In the genomic region with DNA sequence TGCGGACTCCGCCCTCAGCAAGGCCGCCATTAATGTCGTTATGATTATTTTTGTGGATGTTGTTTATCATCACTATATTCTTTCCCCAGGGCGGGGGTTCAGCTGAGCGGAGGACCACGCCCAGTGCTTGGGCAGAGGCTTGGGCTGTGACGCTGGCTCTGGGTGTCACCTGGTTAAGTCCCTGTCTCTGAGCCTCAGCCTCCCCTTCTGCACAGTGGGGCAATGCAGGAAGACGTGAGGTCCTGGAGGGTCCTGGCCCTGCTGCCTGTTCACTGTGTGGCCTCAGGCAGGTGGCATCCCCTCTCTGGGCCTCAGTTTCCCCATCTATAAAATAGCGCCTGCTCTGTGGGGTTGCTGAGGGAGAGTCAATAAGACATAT, we compare ENCODE assay signal across 14 cellular contexts. TPM values are rescaled to one million over a fixed set of nuclear protein-coding genes. Genes with fewer than 3 reads are reported as not detected.
DNase-seq lines count a peak whose midpoint lies in the region; ATAC-seq, FAIRE-seq and TF ChIP-seq lines count a peak whose summit lies in the region.
"Had no signal": no experiment of that assay in that cellular context is flagged by ENCODE, and none has a peak within 500 bp of the region (broad histone marks: within the 10 kb centered on the region; RNA-seq: fewer than 3 reads in every experiment).

No MANE protein-coding gene starts in this region.

- H3K4me1 Mint-ChIP-seq in activated T-cell treated with anti-CD3 and anti-CD28 coated beads, Interleukin-2, amount 50 U/mL, for 4 hours (ENCODE audit: low read depth), result no peaks in the 10 kb centered on the region

- in situ Hi-C loops in HepG2 (cut with HindIII; ENCODE audit: extremely low pct_ligation_motif_present, low pct_unique_long_range_greater_than_20kb), result no loop called here

- no TSS peak for BruUV-seq in HepG2 (replicated peaks; lab: Mats Ljungman, UMichigan)

- no peaks in the 10 kb centered on the region for H3K36me3 ChIP-seq in H7 (replicated peaks; ENCODE audit: control insufficient read depth, insufficient read depth, low read length)
- H3K36me3 ChIP-seq in H1 (ENCODE audit: control insufficient read depth in 2 of 4, insufficient read depth in 4 of 4, low read length in 3 of 4), result no peaks in the 10 kb centered on the region
- H3K36me3 ChIP-seq in HepG2 (replicated peaks in 1 of 2; ENCODE audit: control insufficient read depth in 1 of 2, insufficient read depth in 2 of 2, low read length in 2 of 2), result no peaks in the 10 kb centered on the region; a peak in 1 of 5 replicates
- H3K36me3 ChIP-seq in skeletal muscle tissue (ENCODE audit: control insufficient read depth in 3 of 3, insufficient read depth in 3 of 3, low read length in 3 of 3), result peaks cover 2 to 4% (median 4%) of the 10 kb centered on the region in 3 donors

- H4K8ac ChIP-seq in H1 (ENCODE audit: extremely low read depth, insufficient read depth, low read length), result no peak overlapping the region; the same call in 1 of the 2 replicates

- ATAC-seq in HepG2 (no peak), HG03342 (IDR thresholded peaks at IDR 0.05; ENCODE audit: unreplicated experiment) (no peak)
- ATAC-seq in activated T-cell treated with anti-CD3 and anti-CD28 coated beads, Interleukin-2, amount 50 U/mL, for 4 hours, result no peak
- ATAC-seq: effector memory CD8-positive, alpha-beta T cell had no signal

- H2BK5ac ChIP-seq in H1 (ENCODE audit: low read depth, low read length), result no peak overlapping the region

- H3K9me3 ChIP-seq in H1 (ENCODE audit: insufficient read depth in 2 of 2, low read depth in 1 of 2, low read length in 1 of 2) (no peaks in the 10 kb centered on the region), HepG2 (ENCODE audit: low read length) (no peaks in the 10 kb centered on the region), skeletal muscle tissue (ENCODE audit: control insufficient read depth in 3 of 3, low read length in 3 of 3) (no peaks in the 10 kb centered on the region)

- H3K27me3 Mint-ChIP-seq in activated T-cell treated with anti-CD3 and anti-CD28 coated beads, Interleukin-2, amount 50 U/mL, for 4 hours (ENCODE audit: low read depth), result no peaks in the 10 kb centered on the region
- H3K27me3 Mint-ChIP-seq: activated T-cell treated with anti-CD3 and anti-CD28 coated beads, Interleukin-2, amount 50 U/mL, for 24 hours; effector memory CD8-positive, alpha-beta T cell had no signal

- H4K91ac ChIP-seq in H1 (replicated peaks; ENCODE audit: insufficient read length, low read length), result no peak overlapping the region

- no peak overlapping the region for H4K5ac ChIP-seq in H1 (ENCODE audit: insufficient read length, low read depth, low read length)

- H2AK5ac ChIP-seq in H1 (ENCODE audit: low read depth, low read length), result no peak overlapping the region

- POLR2A ChIA-PET in H1 (lab: Charles Lee; ENCODE audit: partially characterized antibody), result interaction anchor here (0.6 to 1.3 kb wide), 3 partner anchors 9 to 81 kb away, joined by 3 read pairs; no protein-coding TSS in a partner anchor
- POLR2A ChIA-PET in HepG2 (lab: Yijun Ruan, JAX), result interaction anchor here (0.9 to 2.8 kb wide), 4 partner anchors 9 to 81 kb away, joined by 4 to 10 read pairs (median 6); a partner anchor contains a TSS

- no peak overlapping the region for H3K4me3 Mint-ChIP-seq in activated T-cell treated with anti-CD3 and anti-CD28 coated beads, Interleukin-2, amount 50 U/mL, for 4 hours
- H3K4me3 Mint-ChIP-seq: activated T-cell treated with anti-CD3 and anti-CD28 coated beads, Interleukin-2, amount 50 U/mL, for 24 hours; effector memory CD8-positive, alpha-beta T cell had no signal

- TF ChIP-seq POLR2A in H1 (IDR thresholded peaks at IDR 0.05; ENCODE audit: control extremely low read depth in 1 of 2, low read depth in 2 of 2, low read length in 2 of 2) (no peak), HepG2 (IDR thresholded peaks at IDR 0.05; ENCODE audit: insufficient read depth in 1 of 2, low read depth in 2 of 2, low read length in 2 of 2) (no peak)

- H3K9ac ChIP-seq in H1 (replicated peaks in 1 of 4; ENCODE audit: extremely low read depth in 1 of 4, low read depth in 3 of 4, low read length in 3 of 4) (no peak overlapping the region), HepG2 (ENCODE audit: insufficient read depth, low read depth, low read length) (no peak overlapping the region), skeletal muscle tissue (ENCODE audit: low read depth in 1 of 3, low read length in 3 of 3) (peak overlapping the region; percentile 20 to 92 (median 76))

- H3K4me3 ChIP-seq in H7 (ENCODE audit: insufficient read depth, low read depth, low read length), result peak overlapping the region; percentile 5; the same call in 1 of the 2 replicates
- H3K4me3 ChIP-seq in H1 (ENCODE audit: extremely low read depth in 1 of 4, insufficient read depth in 2 of 4, low read depth in 3 of 4, low read length in 4 of 4), result no peak overlapping the region
- H3K4me3 ChIP-seq in HepG2 (replicated peaks in 1 of 3; ENCODE audit: insufficient read depth in 1 of 3, low read depth in 2 of 3, low read length in 3 of 3), result 0 out of 6 replicates have a peak overlapping the region, but pooled peaks of 1 of the 3 experiments have one; percentile 37
- peak overlapping the region in 2 of 3 donors; percentile 54 to 62 for H3K4me3 ChIP-seq in skeletal muscle tissue (ENCODE audit: low read length in 3 of 3)

- WGBS in H1 (ENCODE audit: extremely low coverage in 1 of 2, insufficient coverage in 1 of 2, insufficient read length in 1 of 2, insufficient replicate concordance in 2 of 2, low coverage in 1 of 2, low lambda C conversion rate in 2 of 2, missing lambda C conversion rate in 1 of 2), 2 experiments, result 52% methylated on average over 10 of the region's 10 CpGs; no CpG with 5 or more reads in 1 of the 2 experiments
- WGBS in HepG2 (ENCODE audit: low lambda C conversion rate), result 64% methylated on average over 8 of the region's 10 CpGs

- no peak overlapping the region for H3K18ac ChIP-seq in H1 (ENCODE audit: extremely low read depth, low read length)

- no peaks in the 10 kb centered on the region for H3K79me1 ChIP-seq in H1 (ENCODE audit: low read depth, low read length)

- peak overlapping the region; percentile 61; the same call in 1 of the 2 replicates for H2BK15ac ChIP-seq in H1 (ENCODE audit: low read length)

- H3K23ac ChIP-seq in H1 (ENCODE audit: insufficient read length), result no peak overlapping the region

- H4K20me1 ChIP-seq in H1 (replicated peaks in 1 of 2; ENCODE audit: control insufficient read depth in 1 of 2, insufficient read depth in 2 of 2, low read length in 2 of 2) (no peaks in the 10 kb centered on the region), HepG2 (ENCODE audit: insufficient read depth, low read length) (no peaks in the 10 kb centered on the region)

- H3K56ac ChIP-seq in H1 (replicated peaks; ENCODE audit: insufficient read length, low read depth, low read length), result no peak overlapping the region

- no peak overlapping the region for H3K14ac ChIP-seq in H1 (ENCODE audit: insufficient read length)

- CTCF ChIA-PET in H1 (lab: Charles Lee; ENCODE audit: partially characterized antibody) (interaction anchor here (1.1 to 1.3 kb wide), 3 partner anchors 31 to 59 kb away, joined by 3 to 5 read pairs (median 4); no protein-coding TSS in a partner anchor), HepG2 (lab: Yijun Ruan, JAX; ENCODE audit: low intra/inter-chr PET ratio, low total read pairs) (no interaction called here)

- no peak for TF ChIP-seq CTCF in H1 (IDR thresholded peaks at IDR 0.05; ENCODE audit: control extremely low read depth in 1 of 3, insufficient read depth in 1 of 3, low read depth in 1 of 3, low read length in 3 of 3)
- no peak for TF ChIP-seq CTCF in HepG2 (CRISPR knock-in tag; IDR thresholded peaks at IDR 0.05)

- no peak for TF ChIP-seq RAD21 in H1 (IDR thresholded peaks at IDR 0.05 in 1 of 2, conservative IDR thresholded peaks at IDR 0.05 in 1 of 2; ENCODE audit: low read depth in 2 of 2, low read length in 2 of 2)
- 0 out of 2 replicates have a peak, but pooled peaks have one; percentile 13 for TF ChIP-seq RAD21 in HepG2 (CRISPR knock-in tag; IDR thresholded peaks at IDR 0.05)

- TF ChIP-seq EP300 in H1 (IDR thresholded peaks at IDR 0.05; ENCODE audit: borderline replicate concordance in 1 of 2, low read depth in 2 of 2, low read length in 2 of 2) (no peak), HepG2 (IDR thresholded peaks at IDR 0.05; ENCODE audit: low read depth in 2 of 2, low read length in 2 of 2) (no peak), HepG2 (CRISPR knock-in tag; IDR thresholded peaks at IDR 0.05; ENCODE audit: borderline replicate concordance) (0 out of 2 replicates have a peak, but pooled peaks have one; percentile 5)

- H3K27me3 ChIP-seq in H7 (ENCODE audit: control insufficient read depth, insufficient read depth, low read length) (no peaks in the 10 kb centered on the region; the same call in 1 of the 2 replicates), H1 (replicated peaks in 1 of 4; ENCODE audit: control insufficient read depth in 3 of 4, extremely low read depth in 1 of 4, insufficient read depth in 3 of 4, low read length in 3 of 4) (peaks cover 0 to 5% (median 2%) of the 10 kb centered on the region in 4 experiments; a peak in 3 of 7 replicates), HepG2 (ENCODE audit: control insufficient read depth in 1 of 2, insufficient read depth in 2 of 2, low read length in 2 of 2) (no peaks in the 10 kb centered on the region), skeletal muscle tissue (ENCODE audit: control insufficient read depth in 3 of 3, insufficient read depth in 3 of 3, low read length in 3 of 3) (no peaks in the 10 kb centered on the region)

- H3K23me2 ChIP-seq in H1 (ENCODE audit: low read depth, low read length), result no peaks in the 10 kb centered on the region

- no peak for FAIRE-seq in H1 (lab: Jason Lieb, UNC)
- no peak for FAIRE-seq in HepG2 (lab: Jason Lieb, UNC)
- FAIRE-seq: D721Med had no signal

- H2BK12ac ChIP-seq in H1 (ENCODE audit: low read depth, low read length), result 0 out of 2 replicates have a peak overlapping the region, but pooled peaks have one; percentile 50

- peaks cover 4% of the 10 kb centered on the region for H3K36me3 Mint-ChIP-seq in activated T-cell treated with anti-CD3 and anti-CD28 coated beads, Interleukin-2, amount 50 U/mL, for 4 hours (ENCODE audit: insufficient read depth)

- H2AFZ ChIP-seq in H1 (ENCODE audit: low read length) (no peak overlapping the region), HepG2 (ENCODE audit: low read length) (no peak overlapping the region)

- H3K27ac ChIP-seq in H1 (ENCODE audit: low read depth, low read length) (no peak overlapping the region), HepG2 (ENCODE audit: extremely low read length, insufficient read depth, low read length) (peak overlapping the region; percentile 89), skeletal muscle tissue (ENCODE audit: low read depth, low read length) (peak overlapping the region; percentile 85)

- H3K9me3 Mint-ChIP-seq in activated T-cell treated with anti-CD3 and anti-CD28 coated beads, Interleukin-2, amount 50 U/mL, for 4 hours, result no peaks in the 10 kb centered on the region
- H3K9me3 Mint-ChIP-seq: activated T-cell treated with anti-CD3 and anti-CD28 coated beads, Interleukin-2, amount 50 U/mL, for 24 hours; effector memory CD8-positive, alpha-beta T cell had no signal

- intact Hi-C loops in HepG2 (cut with micrococcal nuclease; ENCODE audit: unreplicated experiment), result no loop called here

- H3K79me2 ChIP-seq in H1 (ENCODE audit: control insufficient read depth in 1 of 2, insufficient read depth in 2 of 2, low read length in 2 of 2) (no peaks in the 10 kb centered on the region), HepG2 (ENCODE audit: insufficient read depth, low read length) (peaks cover 3% of the 10 kb centered on the region)

- H3K4me2 ChIP-seq in H1 (ENCODE audit: insufficient read depth in 1 of 2, low read depth in 2 of 2, low read length in 2 of 2) (peak overlapping the region in 1 of 2 experiments; percentile 16; a peak in 1 of 4 replicates), HepG2 (ENCODE audit: low read depth, low read length) (peak overlapping the region; percentile 55; the same call in 1 of the 2 replicates)

- H3K4me1 ChIP-seq in H1 (replicated peaks in 1 of 4; ENCODE audit: control insufficient read depth in 3 of 4, insufficient read depth in 4 of 4, low read length in 3 of 4), result peaks cover 0 to 14% (median 5%) of the 10 kb centered on the region in 4 experiments; a peak in 5 of 7 replicates
- peaks cover 54% of the 10 kb centered on the region for H3K4me1 ChIP-seq in HepG2 (ENCODE audit: insufficient read depth, low read length)
- H3K4me1 ChIP-seq in skeletal muscle tissue (ENCODE audit: control insufficient read depth in 3 of 3, insufficient read depth in 3 of 3, low read length in 3 of 3), result peaks cover 49 to 62% (median 60%) of the 10 kb centered on the region in 3 donors

- no peak overlapping the region for H2BK20ac ChIP-seq in H1 (ENCODE audit: low read length)

- no peak overlapping the region for H2BK120ac ChIP-seq in H1 (replicated peaks; ENCODE audit: low read depth, low read length)

- no peak overlapping the region for H3K4ac ChIP-seq in H1 (replicated peaks; ENCODE audit: insufficient read length, low read depth, low read length)

- DNase-seq in H7 (peak; percentile 52), H1 (ENCODE audit: low read depth in 1 of 2, low spot score in 2 of 2) (no peak), HepG2 (ENCODE audit: low spot score) (no peak)
- DNase-seq in activated T-cell treated with anti-CD3 and anti-CD28 coated beads, Interleukin-2, amount 50 U/mL, for 4 hours, result no peak
- DNase-seq in activated CD8-positive, alpha-beta memory T cell treated with anti-CD3 and anti-CD28 coated beads, Interleukin-2, amount 50 U/mL, for 4 hours, result no peak
- no peak for DNase-seq in activated effector memory CD4-positive, alpha-beta T cell treated with Interleukin-2 at 50 U/mL for 16 hours
- DNase-seq: activated CD4-positive, CD25-positive, alpha-beta regulatory T cell; activated T-cell treated with anti-CD3 and anti-CD28 coated beads, Interleukin-2, amount 50 U/mL, for 24 hours; amniotic stem cell; effector memory CD8-positive, alpha-beta T cell; trophoblast cell had no signal

RNA-seq across cellular contexts. Expression of a gene that starts 32.5 kb away (rescaled TPM):
- total RNA-seq in H7 (2014; rRNA removed; shearing (Covaris generic)), result 1.7 and 2.2 TPM in 2 replicates
- total RNA-seq in H1 (2021; fragmentation: NEBNext Ultra II Directional; extraction: Animal tissue kit (Norgen Biotek cat#: 25700)), result 2.6 and 3.2 TPM in 2 replicates
- polyA plus RNA-seq in H1 (2011; rRNA removed), result 0.56 and 0.82 TPM in 2 replicates
- 0.35 TPM for polyA plus RNA-seq in H1 (2011; cell fraction: cytosol; rRNA removed)
- 0.88 TPM for polyA plus RNA-seq in H1 (2011; cell fraction: nucleus; rRNA removed)
- polyA plus RNA-seq in H1 (2012, experiment 1 of 2), result 2.1 to 4.3 TPM (median 3.5 TPM) in 4 replicates
- polyA plus RNA-seq in H1 (2012, experiment 2 of 2), result 2.9 TPM
- 6.0 TPM for polyA plus RNA-seq in H1 (2013, experiment 1 of 2)
- 5.3 TPM for polyA plus RNA-seq in H1 (2013, experiment 2 of 2)
- polyA minus RNA-seq in H1 (2011; rRNA and poly(A)+ RNA removed), result 0.34 and 0.41 TPM in 2 replicates
- 1.2 TPM for polyA minus RNA-seq in H1 (2011; cell fraction: cytosol; rRNA and poly(A)+ RNA removed)
- 1.6 TPM for polyA minus RNA-seq in H1 (2011; cell fraction: nucleus; rRNA and poly(A)+ RNA removed)
- 2.5 and 2.9 TPM in 2 replicates for total RNA-seq in HepG2 (2016; rRNA removed; fragmentation: Illumina TruSeq; extraction: Trizol)
- total RNA-seq in HepG2 (2016; cell fraction: cytosol; rRNA removed; fragmentation: Illumina TruSeq; extraction: Trizol; ENCODE audit: low read depth), result 2.9 and 3.0 TPM in 2 replicates
- 3.0 and 3.2 TPM in 2 replicates for total RNA-seq in HepG2 (2016; cell fraction: insoluble cytoplasmic fraction; rRNA removed; fragmentation: Illumina TruSeq; extraction: Trizol)
- total RNA-seq in HepG2 (2016; cell fraction: membrane; rRNA removed; fragmentation: Illumina TruSeq; extraction: Trizol), result 2.5 and 2.9 TPM in 2 replicates
- total RNA-seq in HepG2 (2016; cell fraction: nucleus; rRNA removed; fragmentation: Illumina TruSeq; extraction: Trizol), result 3.8 and 5.6 TPM in 2 replicates
- 1.3 and 1.6 TPM in 2 replicates for polyA plus RNA-seq in HepG2 (2011; rRNA removed)
- 0.71 and 0.79 TPM in 2 replicates for polyA plus RNA-seq in HepG2 (2011; cell fraction: cytosol; rRNA removed)
- polyA plus RNA-seq in HepG2 (2011; cell fraction: nucleus; rRNA removed), result 5.1 and 8.1 TPM in 2 replicates
- polyA plus RNA-seq in HepG2 (2012), result 5.9 and 8.4 TPM in 2 replicates
- polyA plus RNA-seq in HepG2 (2016; cell fraction: cytosol; fragmentation: Illumina TruSeq; extraction: Trizol; ENCODE audit: low read depth), result 1.1 and 1.4 TPM in 2 replicates
- 8.2 and 9.6 TPM in 2 replicates for polyA plus RNA-seq in HepG2 (2016; cell fraction: insoluble cytoplasmic fraction; fragmentation: Illumina TruSeq; extraction: Trizol; ENCODE audit: low read depth)
- polyA plus RNA-seq in HepG2 (2016; cell fraction: membrane; fragmentation: Illumina TruSeq; extraction: Trizol; ENCODE audit: low read depth), result 4.6 and 4.8 TPM in 2 replicates
- 7.4 and 9.8 TPM in 2 replicates for polyA plus RNA-seq in HepG2 (2016; cell fraction: nucleus; fragmentation: Illumina TruSeq; extraction: Trizol; ENCODE audit: insufficient read depth, low read depth)
- 5.3 and 16.7 TPM in 2 replicates for polyA minus RNA-seq in HepG2 (2011; rRNA and poly(A)+ RNA removed; ENCODE audit: low replicate concordance)
- polyA minus RNA-seq in HepG2 (2011; cell fraction: cytosol; rRNA and poly(A)+ RNA removed), result 5.2 and 5.4 TPM in 2 replicates
- polyA minus RNA-seq in HepG2 (2011; cell fraction: nucleus; rRNA and poly(A)+ RNA removed), result 5.1 and 5.3 TPM in 2 replicates
- 8.4 TPM for total RNA-seq in skeletal muscle tissue
- 10 to 100 TPM; 26.0 to 33.6 (median 30.3) TPM for total RNA-seq in activated T-cell treated with anti-CD3 and anti-CD28 coated beads, Interleukin-2, amount 50 U/mL, for 4 hours

Comparison
In these comparisons a context has a peak if more than half of its experiments do, and no peak if none do; other contexts are left out.
1. H3K4me3 ChIP-seq: peak in H7 (single experiment) and skeletal muscle tissue (2 of 3); none in H1 (0 of 4).
2. H3K9ac ChIP-seq: peak in skeletal muscle tissue (3 of 3); none in H1 (0 of 4) and HepG2 (single experiment).